Comparison of ENCODE assay signal across 18 cellular contexts in genomic region chr5:33233013-33233463, GRCh38.
DNase-seq lines count a peak whose midpoint lies in the region; FAIRE-seq and TF ChIP-seq lines count a peak whose summit lies in the region.
"Had no signal": no experiment of that assay in that cellular context is flagged by ENCODE, and none has a peak within 500 bp of the region (broad histone marks: within the 10 kb centered on the region; RNA-seq: fewer than 3 reads in every experiment).

No MANE protein-coding gene starts in this region.

- WGBS in prostate gland, result 12% methylated on average over 3 of the region's 3 CpGs
- WGBS in tibial nerve, 2 donors, result 27 to 30% methylated on average over 3 of the region's 3 CpGs

- H3K27ac ChIP-seq in osteoblast (ENCODE audit: low read depth, low read length) (no peak overlapping the region), prostate gland (no peak overlapping the region), tibial nerve (no peak overlapping the region), OCI-LY7 (ENCODE audit: low read depth, low read length, poor library complexity, severe bottlenecking) (no peak overlapping the region)
- H3K27ac ChIP-seq: BLaER1 treated with 17β-estradiol and CSF1 and Interleukin-3, amounts not matched to agents 10 nM and 100 nM had no signal

- no TSS peak for BruUV-seq in OCI-LY7 (replicated peaks; lab: Mats Ljungman, UMichigan)

- TF ChIP-seq EP300 in tibial nerve (IDR thresholded peaks at IDR 0.05), result no peak

- intact Hi-C loops in prostate gland (cut with DNase I) (no loop called here), OCI-LY7 (cut with micrococcal nuclease; ENCODE audit: unreplicated experiment) (no loop called here)

- CTCF ChIA-PET in OCI-LY7 (lab: Charles Lee; ENCODE audit: unreplicated experiment), result no interaction called here

- FAIRE-seq in HTR-8/SVneo (lab: Jason Lieb, UNC) (no peak), frontal cortex (lab: Jason Lieb, UNC) (no peak)
- FAIRE-seq: H54, K562 had no signal

- TF ChIP-seq CTCF in fibroblast of mammary gland (conservative IDR thresholded peaks at IDR 0.05; ENCODE audit: control insufficient read depth, insufficient read depth, low read depth, low read length), result no peak
- no peak for TF ChIP-seq CTCF in osteoblast (IDR thresholded peaks at IDR 0.05; ENCODE audit: extremely low read depth, low read depth, low read length)
- no peak for TF ChIP-seq CTCF in prostate gland (IDR thresholded peaks at IDR 0.05)
- TF ChIP-seq CTCF in tibial nerve (IDR thresholded peaks at IDR 0.05), result no peak
- TF ChIP-seq CTCF in OCI-LY7 (conservative IDR thresholded peaks at IDR 0.05; ENCODE audit: low read length), result no peak

- no peaks in the 10 kb centered on the region for H3K79me2 ChIP-seq in osteoblast (ENCODE audit: insufficient read depth, low read length)
- no peaks in the 10 kb centered on the region for H3K79me2 ChIP-seq in OCI-LY7 (ENCODE audit: insufficient read depth, low read depth, low read length)

- TF ChIP-seq POLR2A in prostate gland (IDR thresholded peaks at IDR 0.05) (no peak), tibial nerve (IDR thresholded peaks at IDR 0.05) (no peak)

- H3K4me1 ChIP-seq in osteoblast (ENCODE audit: insufficient read depth, low read length) (no peaks in the 10 kb centered on the region), prostate gland (replicated peaks) (no peaks in the 10 kb centered on the region), tibial nerve (peaks cover 0 to 9% (median 0%) of the 10 kb centered on the region in 4 donors), OCI-LY7 (ENCODE audit: insufficient read depth, low read length, poor library complexity, severe bottlenecking) (peaks cover 33% of the 10 kb centered on the region)

- POLR2A ChIA-PET in OCI-LY7 (lab: Charles Lee), result interaction anchor here (0.6 kb wide), 2 partner anchors 14 to 1363 kb away, joined by 3 read pairs; no protein-coding TSS in a partner anchor

- peak; percentile 53 for DNase-seq in HTR-8/SVneo (ENCODE audit: insufficient read length, low spot score)
- peak; percentile 86 to 94 for DNase-seq in NCI-H2081 (lab: John Stamatoyannopoulos, UW)
- peak; percentile 2 for DNase-seq in fibroblast of mammary gland (ENCODE audit: low read depth)
- DNase-seq in osteoblast (ENCODE audit: insufficient read length, low spot score, missing footprints), result peak; percentile 1
- no peak for DNase-seq in prostate gland (ENCODE audit: low spot score)
- DNase-seq in tibial nerve (ENCODE audit: low spot score in 2 of 2), result no peak
- DNase-seq in OCI-LY7 (ENCODE audit: low spot score), result no peak
- no peak for DNase-seq in frontal cortex (ENCODE audit: low spot score in 2 of 2)
- DNase-seq: DMS 273 treated with DMSO at 0.1 percent for 48 hours; NCI-H1417; NCI-H2029; NCI-H524 treated with DMSO at 0.1 percent for 48 hours; NK-92 treated with Interleukin-12 subunit alpha and Interleukin-12 subunit beta, amount 100 ng/mL, for 24 hours; PC-3; T-helper 1 cell had no signal

- no peaks in the 10 kb centered on the region for H3K9me2 ChIP-seq in OCI-LY7 (ENCODE audit: insufficient read depth, low read length)

- H3K36me3 ChIP-seq in osteoblast (ENCODE audit: insufficient read depth, low read length), result no peaks in the 10 kb centered on the region
- H3K36me3 ChIP-seq in prostate gland, result no peaks in the 10 kb centered on the region
- peaks cover 0 to 3% (median 0%) of the 10 kb centered on the region in 3 donors for H3K36me3 ChIP-seq in tibial nerve
- no peaks in the 10 kb centered on the region for H3K36me3 ChIP-seq in OCI-LY7 (ENCODE audit: insufficient read depth, low read length)
- H3K36me3 ChIP-seq: BLaER1 treated with 17β-estradiol and CSF1 and Interleukin-3, amounts not matched to agents 10 nM and 100 nM had no signal

- no peak overlapping the region for H3K4me2 ChIP-seq in osteoblast (ENCODE audit: insufficient read depth, low read length)
- no peak overlapping the region for H3K4me2 ChIP-seq in OCI-LY7 (ENCODE audit: low read length)
- H3K4me2 ChIP-seq: BLaER1 treated with 17β-estradiol and CSF1 and Interleukin-3, amounts not matched to agents 10 nM and 100 nM had no signal

- H3K9me3 ChIP-seq in osteoblast (ENCODE audit: low read depth, low read length) (no peaks in the 10 kb centered on the region), prostate gland (no peaks in the 10 kb centered on the region), tibial nerve (no peaks in the 10 kb centered on the region), OCI-LY7 (ENCODE audit: low read length) (0 out of 2 replicates have a peak, but pooled peaks cover 8% of the 10 kb centered on the region)

- H3K4me3 ChIP-seq in fibroblast of mammary gland (ENCODE audit: control insufficient read depth, low read depth, low read length), result no peak overlapping the region
- H3K4me3 ChIP-seq in osteoblast (ENCODE audit: insufficient read depth, low read length), result no peak overlapping the region
- no peak overlapping the region for H3K4me3 ChIP-seq in prostate gland
- H3K4me3 ChIP-seq in tibial nerve, result no peak overlapping the region
- H3K4me3 ChIP-seq in OCI-LY7 (ENCODE audit: low read depth, low read length, poor library complexity, severe bottlenecking), result no peak overlapping the region
- H3K4me3 ChIP-seq: BLaER1 treated with 17β-estradiol and CSF1 and Interleukin-3, amounts not matched to agents 10 nM and 100 nM; K562 had no signal

- H2AFZ ChIP-seq in osteoblast (ENCODE audit: low read length), result no peak overlapping the region
- no peak overlapping the region for H2AFZ ChIP-seq in OCI-LY7 (ENCODE audit: low read length)

- no peaks in the 10 kb centered on the region for H3K27me3 ChIP-seq in osteoblast (ENCODE audit: insufficient read depth, low read length)
- H3K27me3 ChIP-seq in prostate gland (replicated peaks; ENCODE audit: insufficient read depth), result no peaks in the 10 kb centered on the region
- H3K27me3 ChIP-seq in tibial nerve, result no peaks in the 10 kb centered on the region
- H3K27me3 ChIP-seq: BLaER1 treated with 17β-estradiol and CSF1 and Interleukin-3, amounts not matched to agents 10 nM and 100 nM had no signal

- no peaks in the 10 kb centered on the region for H4K20me1 ChIP-seq in osteoblast (ENCODE audit: insufficient read depth, low read length)
- H4K20me1 ChIP-seq in OCI-LY7 (ENCODE audit: insufficient read depth, low read length), result no peaks in the 10 kb centered on the region
- H4K20me1 ChIP-seq: BLaER1 treated with 17β-estradiol and CSF1 and Interleukin-3, amounts not matched to agents 10 nM and 100 nM had no signal

Comparison
In these comparisons a context has a peak if more than half of its experiments do, and no peak if none do; other contexts are left out.
1. DNase-seq: peak in HTR-8/SVneo (single experiment), NCI-H2081 (2 of 2), fibroblast of mammary gland (single experiment) and osteoblast (single experiment); none in prostate gland (single experiment), tibial nerve (0 of 2), OCI-LY7 (single experiment) and frontal cortex (0 of 2).